ENCODE assay signal across 17 cellular contexts in genomic region chr6:163367388-163368183, GRCh38.
"Had no signal": no experiment of that assay in that cellular context is flagged by ENCODE, and none has a peak within 500 bp of the region (broad histone marks: within the 10 kb centered on the region; RNA-seq: fewer than 3 reads in every experiment).

No MANE protein-coding gene starts in this region.

- H3K4me3 Mint-ChIP-seq: activated CD4-positive, alpha-beta T cell treated with anti-CD3 and anti-CD28 coated beads, Interleukin-2, amount 10 ng/mL, durations not matched to agents 7 days and 5 days; activated naive CD4-positive, alpha-beta T cell treated with anti-CD3 and anti-CD28 coated beads, Interleukin-2, amount 50 U/mL, for 24 hours; immature natural killer cell; nephron; T-helper 17 cell; type B pancreatic cell had no signal

- H3K9me3 Mint-ChIP-seq: activated CD4-positive, alpha-beta T cell treated with anti-CD3 and anti-CD28 coated beads, Interleukin-2, amount 10 ng/mL, durations not matched to agents 7 days and 5 days; activated naive CD4-positive, alpha-beta T cell treated with anti-CD3 and anti-CD28 coated beads, Interleukin-2, amount 50 U/mL, for 24 hours; immature natural killer cell; nephron; type B pancreatic cell had no signal

- H3K27me3 ChIP-seq: brain microvascular endothelial cell had no signal

- H3K9me3 ChIP-seq: esophagus squamous epithelium, sigmoid colon had no signal

- H3K36me3 ChIP-seq: brain microvascular endothelial cell, esophagus squamous epithelium, sigmoid colon had no signal

- H3K4me1 ChIP-seq: esophagus squamous epithelium, sigmoid colon had no signal

- H3K36me3 Mint-ChIP-seq: activated naive CD4-positive, alpha-beta T cell treated with anti-CD3 and anti-CD28 coated beads, Interleukin-2, amount 50 U/mL, for 24 hours; immature natural killer cell; type B pancreatic cell had no signal

- H3K4me3 ChIP-seq: esophagus squamous epithelium, sigmoid colon had no signal

- H3K27ac Mint-ChIP-seq: activated CD4-positive, alpha-beta T cell treated with anti-CD3 and anti-CD28 coated beads, Interleukin-2, amount 10 ng/mL, durations not matched to agents 7 days and 5 days; activated naive CD4-positive, alpha-beta T cell treated with anti-CD3 and anti-CD28 coated beads, Interleukin-2, amount 50 U/mL, for 24 hours; immature natural killer cell; T-helper 17 cell; type B pancreatic cell had no signal

- H3K27me3 Mint-ChIP-seq: type B pancreatic cell had no signal

- H3K27ac ChIP-seq: brain microvascular endothelial cell, esophagus squamous epithelium, sigmoid colon had no signal

- ATAC-seq: left lobe of liver, T-helper 17 cell had no signal

- DNase-seq: activated CD4-positive, alpha-beta T cell treated with anti-CD3 and anti-CD28 coated beads, Interleukin-2, amount 10 ng/mL, durations not matched to agents 7 days and 5 days; activated CD4-positive, CD25-positive, alpha-beta regulatory T cell; activated effector memory CD4-positive, alpha-beta T cell treated with Interleukin-2 at 50 U/mL for 16 hours; activated T-cell treated with anti-CD3 and anti-CD28 coated beads, Interleukin-2, amount 50 U/mL, for 1 hour; brain microvascular endothelial cell; cerebellar nuclear complex; esophagus squamous epithelium; foreskin fibroblast; immature natural killer cell; sigmoid colon; stimulated activated CD4-positive, alpha-beta T cell treated with anti-CD3 and anti-CD28 coated beads, Interleukin-2, amount 100 ng/mL, for 24 hours; stimulated activated naive CD4-positive, alpha-beta T cell; T-helper 17 cell had no signal
